In the genomic region with DNA sequence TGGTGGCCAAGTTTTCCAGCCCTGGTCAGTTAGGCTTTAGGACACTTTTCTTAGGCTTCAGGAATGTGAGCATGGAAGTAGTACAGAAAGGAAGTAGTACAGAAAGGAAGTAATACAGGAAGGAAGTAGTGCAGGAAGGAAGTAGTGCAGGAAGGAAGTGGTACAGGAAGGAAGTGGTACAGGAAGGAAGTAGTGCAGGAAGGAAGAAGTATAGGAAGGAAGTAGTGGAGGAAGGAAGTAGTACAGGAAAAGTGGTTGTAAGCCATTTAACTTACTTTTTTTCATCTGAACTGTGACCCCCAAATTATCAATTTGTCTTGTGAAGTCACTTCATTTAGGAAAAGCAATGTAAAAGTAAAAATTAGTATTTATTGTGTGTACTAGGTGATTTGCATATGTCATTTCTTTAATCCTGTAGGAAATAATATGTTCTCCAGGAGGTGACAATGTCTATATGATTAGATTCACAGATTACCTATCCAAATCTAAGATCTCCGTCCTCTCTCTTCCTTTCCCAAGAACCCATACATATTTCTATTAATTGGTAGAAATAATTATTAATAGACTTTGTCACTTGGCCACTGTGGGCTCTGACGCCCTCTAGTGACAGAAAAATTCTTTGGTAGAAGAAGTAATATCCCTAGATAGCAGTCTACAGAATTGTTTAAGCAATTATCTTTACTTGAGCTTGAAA, we compare ENCODE assay signal across 7 cellular contexts. TPM values are rescaled to one million over a fixed set of nuclear protein-coding genes. Genes with fewer than 3 reads are reported as not detected.
A peak's percentile ranks its signal among the peaks of the same experiment; 100 is the strongest.
DNase-seq lines count a peak whose midpoint lies in the region; ATAC-seq, FAIRE-seq and TF ChIP-seq lines count a peak whose summit lies in the region.

No MANE protein-coding gene starts in this region.

- ATAC-seq in right lobe of liver = no peak
- ATAC-seq in activated T-cell treated with anti-CD3 and anti-CD28 coated beads, Interleukin-2, amount 50 U/mL, for 72 hours (replicated peaks in 1 of 2) = no peak
- no peak for ATAC-seq in HG03097 (IDR thresholded peaks at IDR 0.05; ENCODE audit: low FRiP score, unreplicated experiment)
- no peak for ATAC-seq in GM19023 (IDR thresholded peaks at IDR 0.05; ENCODE audit: unreplicated experiment)

- peak overlapping the region in 1 of 2 donors; percentile 18 for H3K4me3 Mint-ChIP-seq in activated T-cell treated with anti-CD3 and anti-CD28 coated beads, Interleukin-2, amount 50 U/mL, for 72 hours

- DNase-seq in D721Med (ENCODE audit: insufficient read length, low spot score) = no peak
- DNase-seq in HuH-7 (ENCODE audit: low spot score) = peak; percentile 20
- DNase-seq in ascending aorta (ENCODE audit: low spot score in 2 of 2) = no peak
- DNase-seq in right lobe of liver = no peak
- no peak for DNase-seq in activated T-cell treated with anti-CD3 and anti-CD28 coated beads, Interleukin-2, amount 50 U/mL, for 72 hours

- H3K27me3 ChIP-seq in ascending aorta (no peaks in the 10 kb centered on the region), right lobe of liver (no peaks in the 10 kb centered on the region)

- FAIRE-seq in D721Med (lab: Jason Lieb, UNC) = no peak

- no peaks in the 10 kb centered on the region for H3K9me3 ChIP-seq in ascending aorta
- H3K9me3 ChIP-seq in right lobe of liver = no peaks in the 10 kb centered on the region

- peaks cover 3 to 4% of the 10 kb centered on the region in 2 donors for H3K9me3 Mint-ChIP-seq in activated T-cell treated with anti-CD3 and anti-CD28 coated beads, Interleukin-2, amount 50 U/mL, for 72 hours

- H3K27ac Mint-ChIP-seq in activated T-cell treated with anti-CD3 and anti-CD28 coated beads, Interleukin-2, amount 50 U/mL, for 72 hours = no peak overlapping the region

- TF ChIP-seq POLR2A in right lobe of liver (IDR thresholded peaks at IDR 0.05) = no peak

- TF ChIP-seq CTCF in D721Med (IDR thresholded peaks at IDR 0.05; ENCODE audit: insufficient read depth, missing control alignments) (peak; percentile 80), ascending aorta (IDR thresholded peaks at IDR 0.05) (peak; percentile 69 to 85 (median 85)), right lobe of liver (IDR thresholded peaks at IDR 0.05) (peak; percentile 75 to 85 (median 83))

- H3K4me1 ChIP-seq in ascending aorta = peaks cover 0 to 45% of the 10 kb centered on the region in 2 donors
- peaks cover 0 to 31% (median 11%) of the 10 kb centered on the region in 4 donors for H3K4me1 ChIP-seq in right lobe of liver

- no peaks in the 10 kb centered on the region for H3K27me3 Mint-ChIP-seq in activated T-cell treated with anti-CD3 and anti-CD28 coated beads, Interleukin-2, amount 50 U/mL, for 72 hours (ENCODE audit: low read depth)

- peaks cover 11 to 14% of the 10 kb centered on the region in 2 donors for H3K36me3 Mint-ChIP-seq in activated T-cell treated with anti-CD3 and anti-CD28 coated beads, Interleukin-2, amount 50 U/mL, for 72 hours (ENCODE audit: insufficient read depth in 2 of 2)

- H3K4me3 ChIP-seq in ascending aorta (peak overlapping the region in 1 of 2 donors; percentile 3), right lobe of liver (no peak overlapping the region)

- H3K36me3 ChIP-seq in ascending aorta (no peaks in the 10 kb centered on the region), right lobe of liver (no peaks in the 10 kb centered on the region)

- WGBS in right lobe of liver (ENCODE audit: insufficient coverage, low coverage, low lambda C conversion rate, missing lambda C conversion rate) = 19% methylated on average over 2 of the region's 2 CpGs

- H3K27ac ChIP-seq in ascending aorta = peak overlapping the region; percentile 93 to 94
- peak overlapping the region in 1 of 3 donors; percentile 99 for H3K27ac ChIP-seq in right lobe of liver

- peaks cover 61% of the 10 kb centered on the region for H3K4me1 Mint-ChIP-seq in activated T-cell treated with anti-CD3 and anti-CD28 coated beads, Interleukin-2, amount 50 U/mL, for 72 hours (ENCODE audit: low read depth)

- intact Hi-C loops in ascending aorta (cut with DNase I) = loop anchor here (1.0 to 5.0 kb wide), 2 partner anchors 51 to 874 kb away; no protein-coding TSS in a partner anchor
- intact Hi-C loops in right lobe of liver (cut with DNase I) = loop anchor here in 1 of 2 donors (10.0 kb wide), 1 partner anchor 52 kb away; no protein-coding TSS in a partner anchor

RNA-seq across cellular contexts. Expression of gene FAS, which starts 3.9 kb away (rescaled TPM):
- total RNA-seq in ascending aorta (10.5 TPM), right lobe of liver (10 to 100 TPM in 5 of 6 experiments, 1 to 10 TPM in 1; 9.0 to 22.3 (median 18.9) TPM)
- 100 to 1,000 TPM; 111 to 138 TPM for total RNA-seq in activated T-cell treated with anti-CD3 and anti-CD28 coated beads, Interleukin-2, amount 50 U/mL, for 72 hours

RNA-seq across cellular contexts. Expression of gene ACTA2, which starts 34.1 kb away (rescaled TPM):
- total RNA-seq in ascending aorta (5,316 TPM), right lobe of liver (100 to 1,000 TPM in 2 of 6 experiments, 10 to 100 TPM in 4; 15.0 to 127 (median 80.7) TPM)
- total RNA-seq in activated T-cell treated with anti-CD3 and anti-CD28 coated beads, Interleukin-2, amount 50 U/mL, for 72 hours = 10 to 100 TPM; 60.7 to 76.9 TPM

Comparison
In these comparisons a context has a peak if more than half of its experiments do, and no peak if none do; other contexts are left out.
1. RNA of gene ACTA2, which starts 34.1 kb away (total RNA-seq): 5,316 TPM in ascending aorta (single experiment); 15.0 to 127 TPM in right lobe of liver and 60.7 to 76.9 TPM in activated T-cell treated with anti-CD3 and anti-CD28 coated beads, Interleukin-2, amount 50 U/mL, for 72 hours; every median in the first group is over 10 times any median in the second.
2. Peak in every context shown above with its lines, with median percentiles within 50 percentile points of each other: CTCF ChIP-seq.